16 cellular contexts compared by ENCODE assay signal in genomic region chr10:78433063-78433717, GRCh38.
DNase-seq lines count a peak whose midpoint lies in the region; ATAC-seq and TF ChIP-seq lines count a peak whose summit lies in the region.
"Had no signal": no experiment of that assay in that cellular context is flagged by ENCODE, and none has a peak within 500 bp of the region (broad histone marks: within the 10 kb centered on the region; RNA-seq: fewer than 3 reads in every experiment).

No MANE protein-coding gene starts in this region.

- no peak overlapping the region for H3K27ac Mint-ChIP-seq in endodermal cell
- H3K27ac Mint-ChIP-seq: activated T-helper 2 cell treated with anti-CD3 and anti-CD28 coated beads, Interferon-gamma antibody, Interleukin-2, Interleukin-4, amounts not matched to agents 10 μg/mL and 5 μg/mL and 100 μg/mL, durations not matched to agents 14 hours and 24 hours and 36 hours; B cell; effector memory CD8-positive, alpha-beta T cell; HFFc6 had no signal

- no peak overlapping the region for H4K5ac ChIP-seq in mesendoderm (ENCODE audit: low read length)

- H4K91ac ChIP-seq in mesenchymal stem cell (ENCODE audit: low read length): no peak overlapping the region

- peak overlapping the region; percentile 84 for H3K56ac ChIP-seq in mesendoderm (ENCODE audit: low read length)

- H2BK12ac ChIP-seq in mesenchymal stem cell (ENCODE audit: low read length in 2 of 2): no peak overlapping the region

- 90 to 92% methylated on average over 5 of the region's 5 CpGs for WGBS in endodermal cell (ENCODE audit: insufficient coverage in 1 of 2, insufficient read length in 1 of 2), 2 experiments
- WGBS in mesendoderm (ENCODE audit: extremely low coverage, insufficient coverage, low lambda C conversion rate): no CpG with 5 or more reads among the region's 5 CpGs
- 69 to 78% methylated on average over 4 to 5 of the region's 5 CpGs for WGBS in thyroid gland, 2 donors
- 72% methylated on average over 5 of the region's 5 CpGs for WGBS in mesenchymal stem cell

- H4K8ac ChIP-seq in mesendoderm (ENCODE audit: low read depth, low read length): no peak overlapping the region
- H4K8ac ChIP-seq in mesenchymal stem cell (ENCODE audit: low read length): no peak overlapping the region

- POLR2A ChIA-PET in HEK293T (lab: Yijun Ruan, JAX): no interaction called here

- H3K4me2 ChIP-seq in mesendoderm (ENCODE audit: low read length) (no peak overlapping the region), mesenchymal stem cell (ENCODE audit: low read length, poor library complexity, severe bottlenecking) (no peak overlapping the region)

- no peak for TF ChIP-seq CTCF in endodermal cell (conservative IDR thresholded peaks at IDR 0.05)
- TF ChIP-seq CTCF in thyroid gland (IDR thresholded peaks at IDR 0.05): no peak

- H2BK15ac ChIP-seq in mesendoderm (replicated peaks; ENCODE audit: low read depth) (no peak overlapping the region), mesenchymal stem cell (ENCODE audit: low read depth, poor library complexity, severe bottlenecking) (no peak overlapping the region)

- H3K27ac ChIP-seq in endodermal cell (ENCODE audit: low read depth, low read length) (no peak overlapping the region), mesendoderm (ENCODE audit: low read depth, low read length) (peak overlapping the region; percentile 51), thyroid gland (peak overlapping the region in 2 of 3 donors; percentile 7 to 14), mesenchymal stem cell (ENCODE audit: low read length, poor library complexity, severe bottlenecking) (no peak overlapping the region)

- H3K27me3 ChIP-seq in endodermal cell (ENCODE audit: control insufficient read depth, insufficient read depth, low read length, poor library complexity, severe bottlenecking): no peaks in the 10 kb centered on the region
- no peaks in the 10 kb centered on the region for H3K27me3 ChIP-seq in mesendoderm (ENCODE audit: insufficient read depth, low read length, poor library complexity)
- H3K27me3 ChIP-seq in thyroid gland: no peaks in the 10 kb centered on the region
- peaks cover 0 to 7% of the 10 kb centered on the region in 2 experiments for H3K27me3 ChIP-seq in mesenchymal stem cell (ENCODE audit: control insufficient read depth in 1 of 2, insufficient read depth in 1 of 2, low read length in 2 of 2)

- H3K18ac ChIP-seq in mesendoderm (ENCODE audit: low read length) (no peak overlapping the region), mesenchymal stem cell (ENCODE audit: low read depth in 1 of 2, low read length in 2 of 2) (peak overlapping the region in 1 of 2 experiments; percentile 22)

- H3K9ac ChIP-seq in endodermal cell (ENCODE audit: extremely low read depth, low read length, poor library complexity, severe bottlenecking): no peak overlapping the region
- peak overlapping the region; percentile 41 for H3K9ac ChIP-seq in mesendoderm (ENCODE audit: low read length)
- no peak overlapping the region for H3K9ac ChIP-seq in mesenchymal stem cell (ENCODE audit: low read length)

- H3K4me3 Mint-ChIP-seq in endodermal cell: no peak overlapping the region
- H3K4me3 Mint-ChIP-seq: B cell; effector memory CD8-positive, alpha-beta T cell; HFFc6; neural crest cell had no signal

- H3K23ac ChIP-seq in mesendoderm (ENCODE audit: low read length) (peak overlapping the region; percentile 76), mesenchymal stem cell (ENCODE audit: low read length in 2 of 2) (no peak overlapping the region)

- no peaks in the 10 kb centered on the region for H3K36me3 ChIP-seq in endodermal cell (ENCODE audit: control insufficient read depth, insufficient read depth, low read length)
- H3K36me3 ChIP-seq in mesendoderm (ENCODE audit: control insufficient read depth, insufficient read depth, low read length): no peaks in the 10 kb centered on the region
- H3K36me3 ChIP-seq in thyroid gland: no peaks in the 10 kb centered on the region
- no peaks in the 10 kb centered on the region for H3K36me3 ChIP-seq in mesenchymal stem cell (ENCODE audit: control insufficient read depth in 1 of 2, insufficient read depth in 2 of 2, low read depth in 1 of 2, low read length in 2 of 2)

- no peak for TF ChIP-seq POLR2A in thyroid gland (IDR thresholded peaks at IDR 0.05)

- no peaks in the 10 kb centered on the region for H3K9me3 Mint-ChIP-seq in endodermal cell
- H3K9me3 Mint-ChIP-seq: activated T-helper 2 cell treated with anti-CD3 and anti-CD28 coated beads, Interferon-gamma antibody, Interleukin-2, Interleukin-4, amounts not matched to agents 10 μg/mL and 5 μg/mL and 100 μg/mL, durations not matched to agents 14 hours and 24 hours and 36 hours; effector memory CD8-positive, alpha-beta T cell; HFFc6; neural crest cell had no signal

- H3K14ac ChIP-seq in mesenchymal stem cell (ENCODE audit: low read length in 2 of 2): no peak overlapping the region

- H3K9me3 ChIP-seq in endodermal cell (ENCODE audit: control insufficient read depth, low read length): peaks cover 6% of the 10 kb centered on the region
- H3K9me3 ChIP-seq in thyroid gland: no peaks in the 10 kb centered on the region
- H3K9me3 ChIP-seq in mesenchymal stem cell (ENCODE audit: control insufficient read depth, low read length): no peaks in the 10 kb centered on the region

- H2BK5ac ChIP-seq in mesendoderm (ENCODE audit: low read length): peak overlapping the region; percentile 37
- H2BK5ac ChIP-seq in mesenchymal stem cell (ENCODE audit: low read depth, low read length, poor library complexity, severe bottlenecking): no peak overlapping the region

- H2AFZ ChIP-seq in mesenchymal stem cell (ENCODE audit: low read depth, low read length): no peak overlapping the region

- intact Hi-C loops in thyroid gland (cut with DNase I): no loop called here

- no peaks in the 10 kb centered on the region for H3K27me3 Mint-ChIP-seq in endodermal cell (ENCODE audit: insufficient read depth)

- CTCF ChIA-PET in HEK293T (lab: Yijun Ruan, JAX): interaction anchor here (0.9 kb wide), 2 partner anchors 17 to 275 kb away, joined by 3 to 5 read pairs; no protein-coding TSS in a partner anchor

- H3K4ac ChIP-seq in mesendoderm (ENCODE audit: low read depth, low read length): peak overlapping the region; percentile 17
- no peak overlapping the region for H3K4ac ChIP-seq in mesenchymal stem cell (ENCODE audit: low read depth in 1 of 2, low read length in 2 of 2)

- H3K4me1 Mint-ChIP-seq in endodermal cell: peaks cover 47% of the 10 kb centered on the region
- H3K4me1 Mint-ChIP-seq: B cell had no signal

- no peak overlapping the region for H3K4me3 ChIP-seq in endodermal cell (ENCODE audit: low read length)
- no peak overlapping the region for H3K4me3 ChIP-seq in mesendoderm (ENCODE audit: low read length)
- H3K4me3 ChIP-seq in thyroid gland (replicated peaks in 1 of 3): no peak overlapping the region
- H3K4me3 ChIP-seq in mesenchymal stem cell (ENCODE audit: insufficient read depth in 1 of 2, low read depth in 1 of 2, low read length in 2 of 2): no peak overlapping the region

- H3K36me3 Mint-ChIP-seq in endodermal cell (ENCODE audit: low read depth): no peaks in the 10 kb centered on the region

- H3K4me1 ChIP-seq in endodermal cell (ENCODE audit: control insufficient read depth, insufficient read depth, low read length) (peaks cover 18% of the 10 kb centered on the region), mesendoderm (ENCODE audit: control insufficient read depth, low read depth, low read length) (peaks cover 19% of the 10 kb centered on the region), thyroid gland (peaks cover 29 to 48% of the 10 kb centered on the region in 2 donors), mesenchymal stem cell (ENCODE audit: control insufficient read depth, insufficient read depth, low read depth, low read length) (peaks cover 20% of the 10 kb centered on the region)

- H3K79me2 ChIP-seq in mesendoderm (ENCODE audit: control insufficient read depth, insufficient read depth, low read length): no peaks in the 10 kb centered on the region

- H2AK5ac ChIP-seq in mesendoderm (ENCODE audit: low read length) (peak overlapping the region; percentile 49), mesenchymal stem cell (ENCODE audit: low read length, severe bottlenecking) (no peak overlapping the region)

- H2BK120ac ChIP-seq in mesendoderm (ENCODE audit: low read depth, low read length) (no peak overlapping the region), mesenchymal stem cell (ENCODE audit: low read depth, low read length) (no peak overlapping the region)

- DNase-seq in NCI-H82 (lab: John Stamatoyannopoulos, UW) (peak; percentile 82), endodermal cell (peak; percentile 50), mesendoderm (peak; percentile 50), thyroid gland (no peak), mesenchymal stem cell (no peak), HEK293T (ENCODE audit: extremely low spot score) (no peak)
- DNase-seq: effector memory CD8-positive, alpha-beta T cell; HFFc6; NCI-H69; stimulated activated CD4-positive, alpha-beta T cell treated with anti-CD3 and anti-CD28 coated beads, Interleukin-4, amount 100 ng/mL, for 24 hours; stimulated activated CD8-positive, alpha-beta memory T cell treated with anti-CD3 and anti-CD28 coated beads, Interleukin-4, amount 100 ng/mL, for 48 hours; SW 1271 had no signal

- H3K79me1 ChIP-seq in mesendoderm (ENCODE audit: low read length) (no peaks in the 10 kb centered on the region), mesenchymal stem cell (replicated peaks; ENCODE audit: low read length, poor library complexity, severe bottlenecking) (no peaks in the 10 kb centered on the region)

- no peak for ATAC-seq in HG03025 (IDR thresholded peaks at IDR 0.05; ENCODE audit: low FRiP score, unreplicated experiment)
- ATAC-seq: effector memory CD8-positive, alpha-beta T cell had no signal

TF ChIP-seq in HEK293T, 16 proteins besides CTCF, POLR2A, EP300 and RAD21:
- TF ChIP-seq ZNF384 (IDR thresholded peaks at IDR 0.05) (no peak), L3MBTL2 (conservative IDR thresholded peaks at IDR 0.05) (no peak), ELF4 (IDR thresholded peaks at IDR 0.05) (no peak), NFRKB (IDR thresholded peaks at IDR 0.05) (no peak), FOXK2 (IDR thresholded peaks at IDR 0.05) (no peak), BHLHE40 (IDR thresholded peaks at IDR 0.05; ENCODE audit: borderline replicate concordance) (no peak), FOXM1 (IDR thresholded peaks at IDR 0.05; ENCODE audit: borderline replicate concordance) (no peak), TARDBP (IDR thresholded peaks at IDR 0.05) (no peak), HDGF (IDR thresholded peaks at IDR 0.05; ENCODE audit: borderline replicate concordance) (no peak)
- TF ChIP-seq, protein P1, sequence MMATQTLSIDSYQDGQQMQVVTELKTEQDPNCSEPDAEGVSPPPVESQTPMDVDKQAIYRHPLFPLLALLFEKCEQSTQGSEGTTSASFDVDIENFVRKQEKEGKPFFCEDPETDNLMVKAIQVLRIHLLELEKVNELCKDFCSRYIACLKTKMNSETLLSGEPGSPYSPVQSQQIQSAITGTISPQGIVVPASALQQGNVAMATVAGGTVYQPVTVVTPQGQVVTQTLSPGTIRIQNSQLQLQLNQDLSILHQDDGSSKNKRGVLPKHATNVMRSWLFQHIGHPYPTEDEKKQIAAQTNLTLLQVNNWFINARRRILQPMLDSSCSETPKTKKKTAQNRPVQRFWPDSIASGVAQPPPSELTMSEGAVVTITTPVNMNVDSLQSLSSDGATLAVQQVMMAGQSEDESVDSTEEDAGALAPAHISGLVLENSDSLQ (IDR thresholded peaks at IDR 0.05): no peak
TF ChIP-seq in HEK293T: peak in this region for 0.

Comparison
In these comparisons a context has a peak if more than half of its experiments do, and no peak if none do; other contexts are left out.
1. DNase-seq: peak in NCI-H82 (single experiment), endodermal cell (single experiment) and mesendoderm (single experiment); none in thyroid gland (0 of 2), mesenchymal stem cell (single experiment) and HEK293T (single experiment).
2. H3K27ac ChIP-seq: peak in mesendoderm (single experiment) and thyroid gland (2 of 3); none in endodermal cell (single experiment) and mesenchymal stem cell (single experiment).